13 cellular contexts compared by ENCODE assay signal in the genomic region with DNA sequence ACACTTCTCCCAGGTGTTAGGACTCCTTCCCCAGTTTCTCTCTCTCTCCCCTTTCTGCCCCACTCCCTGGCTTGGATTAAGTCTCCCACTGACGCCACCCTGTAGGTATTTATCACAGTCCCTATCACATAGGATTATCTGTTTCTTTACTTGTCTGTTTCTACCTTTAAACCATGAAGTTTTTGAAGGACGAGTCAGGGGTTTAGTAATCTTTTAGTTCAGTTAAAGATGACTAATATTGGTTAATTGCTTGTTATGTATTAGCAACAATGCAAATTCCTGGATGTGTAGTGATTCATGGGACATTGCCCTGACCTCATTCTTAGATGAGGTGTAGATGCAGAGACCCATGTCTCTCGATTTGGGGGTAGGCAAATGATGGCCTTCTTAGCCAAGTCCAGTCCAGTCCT. TPM values are rescaled to one million over a fixed set of nuclear protein-coding genes. Genes with fewer than 3 reads are reported as not detected.
DNase-seq lines count a peak whose midpoint lies in the region; ATAC-seq, FAIRE-seq and TF ChIP-seq lines count a peak whose summit lies in the region.
"Had no signal": no experiment of that assay in that cellular context is flagged by ENCODE, and none has a peak within 500 bp of the region (broad histone marks: within the 10 kb centered on the region; RNA-seq: fewer than 3 reads in every experiment).

No MANE protein-coding gene starts in this region.

- peaks cover 100% of the 10 kb centered on the region for H3K79me2 ChIP-seq in PC-3 (ENCODE audit: low read length)

- FAIRE-seq in kidney (lab: Jason Lieb, UNC): no peak

- H3K27me3 Mint-ChIP-seq in neural crest cell (ENCODE audit: low read depth): no peaks in the 10 kb centered on the region

- CTCF ChIA-PET in PC-3 (lab: Charles Lee): no interaction called here

- 0 out of 2 replicates have a peak, but pooled peaks cover 3% of the 10 kb centered on the region for H4K20me1 ChIP-seq in PC-3 (ENCODE audit: low read length)

- peak; percentile 56 for DNase-seq in Caki2 (ENCODE audit: low read depth)
- peak; percentile 75 for DNase-seq in PC-3
- DNase-seq in epithelial cell of esophagus (ENCODE audit: low read depth): peak; percentile 87
- no peak for DNase-seq in neural crest cell (ENCODE audit: low read depth, low spot score)
- no peak for DNase-seq in kidney
- no peak for DNase-seq in amygdala (lab: John Stamatoyannopoulos, UW)
- DNase-seq: COR-L47; NCI-H1048; NK-92 treated with Interleukin-12 subunit alpha and Interleukin-12 subunit beta, amount 100 ng/mL, for 24 hours; testis had no signal

- H3F3A ChIP-seq in PC-3 (ENCODE audit: low read length, unreplicated experiment): peaks cover 4% of the 10 kb centered on the region

- peak overlapping the region; percentile 93 for H3K4me2 ChIP-seq in PC-3 (ENCODE audit: low read length)
- H3K4me2 ChIP-seq: neural progenitor cell had no signal

- peaks cover 75% of the 10 kb centered on the region for H3K4me1 Mint-ChIP-seq in neural crest cell

- no peak overlapping the region for H2AFZ ChIP-seq in PC-3 (ENCODE audit: low read length)
- H2AFZ ChIP-seq: neural progenitor cell had no signal

- H3K27ac ChIP-seq in PC-3 (ENCODE audit: low read length) (peak overlapping the region; percentile 87), kidney (ENCODE audit: low read depth in 2 of 2, low read length in 2 of 2) (no peak overlapping the region)
- H3K27ac ChIP-seq: neural progenitor cell, testis had no signal

- peak overlapping the region; percentile 27; the same call in 1 of the 2 replicates for H3K4me3 ChIP-seq in PC-3 (ENCODE audit: low read length)
- H3K4me3 ChIP-seq in epithelial cell of esophagus (ENCODE audit: low read length): no peak overlapping the region
- H3K4me3 ChIP-seq in kidney (ENCODE audit: low read length in 2 of 2): no peak overlapping the region
- H3K4me3 ChIP-seq: neural progenitor cell, testis had no signal

- TF ChIP-seq CTCF in PC-3 (conservative IDR thresholded peaks at IDR 0.05; ENCODE audit: low read depth, low read length): no peak
- TF ChIP-seq CTCF in epithelial cell of esophagus (IDR thresholded peaks at IDR 0.05; ENCODE audit: insufficient read depth, low read depth, low read length, missing control alignments): no peak
- TF ChIP-seq CTCF in neural crest cell (conservative IDR thresholded peaks at IDR 0.05): no peak
- no peak for TF ChIP-seq CTCF in kidney (IDR thresholded peaks at IDR 0.05; ENCODE audit: borderline replicate concordance, extremely low read depth, insufficient read depth)

- peak; percentile 39 for ATAC-seq in PC-3
- ATAC-seq in GM18520 (IDR thresholded peaks at IDR 0.05; ENCODE audit: unreplicated experiment): no peak
- no peak for ATAC-seq in HG03139 (IDR thresholded peaks at IDR 0.05; ENCODE audit: unreplicated experiment)

- H3K27me3 ChIP-seq in PC-3 (ENCODE audit: low read length): no peaks in the 10 kb centered on the region
- H3K27me3 ChIP-seq: neural progenitor cell, testis had no signal

- no peaks in the 10 kb centered on the region for H3K9me2 ChIP-seq in PC-3 (replicated peaks; ENCODE audit: low read length)

- H3K4me1 ChIP-seq in PC-3 (ENCODE audit: insufficient read depth, low read length): peaks cover 72% of the 10 kb centered on the region
- peaks cover 6 to 8% of the 10 kb centered on the region in 2 donors for H3K4me1 ChIP-seq in kidney (ENCODE audit: control insufficient read depth in 1 of 2, insufficient read depth in 1 of 2, low read depth in 1 of 2, low read length in 2 of 2)

- POLR2A ChIA-PET in PC-3 (lab: Charles Lee; ENCODE audit: unreplicated experiment): no interaction called here

- H3K36me3 ChIP-seq in PC-3 (ENCODE audit: low read depth, low read length) (no peaks in the 10 kb centered on the region), kidney (ENCODE audit: control insufficient read depth in 1 of 2, insufficient read depth in 2 of 2, low read length in 2 of 2) (no peaks in the 10 kb centered on the region)
- H3K36me3 ChIP-seq: neural progenitor cell had no signal

- no peaks in the 10 kb centered on the region for H3K36me3 Mint-ChIP-seq in neural crest cell (ENCODE audit: low read depth)

- in situ Hi-C loops in Caki2 (cut with HindIII; ENCODE audit: low pct_unique_long_range_greater_than_20kb, low sequenced_read_pairs): no loop called here

- H3K27ac Mint-ChIP-seq in neural crest cell (ENCODE audit: unreplicated experiment): no peak overlapping the region
- H3K27ac Mint-ChIP-seq: neural progenitor cell had no signal

- BruUV-seq in PC-3 (replicated peaks; lab: Mats Ljungman, UMichigan): no TSS peak

- H3K9me3 ChIP-seq in PC-3 (ENCODE audit: low read length) (no peaks in the 10 kb centered on the region), kidney (ENCODE audit: control insufficient read depth in 1 of 2, low read length in 2 of 2) (no peaks in the 10 kb centered on the region)
- H3K9me3 ChIP-seq: testis had no signal

- intact Hi-C loops in PC-3 (cut with micrococcal nuclease): no loop called here
- intact Hi-C loops in kidney (cut with DNase I): no loop called here

- peak overlapping the region; percentile 31 for H3K4me3 Mint-ChIP-seq in neural crest cell
- H3K4me3 Mint-ChIP-seq: neural progenitor cell had no signal

- H3K9ac ChIP-seq in PC-3 (ENCODE audit: low read length): 0 out of 2 replicates have a peak overlapping the region, but pooled peaks have one; percentile 18
- H3K9ac ChIP-seq in kidney (ENCODE audit: low read length in 2 of 2): no peak overlapping the region
- H3K9ac ChIP-seq: neural progenitor cell had no signal

- no peaks in the 10 kb centered on the region for H3K9me3 Mint-ChIP-seq in neural crest cell

RNA-seq across cellular contexts. Expression of gene LAMC1, which starts 6.4 kb away (rescaled TPM):
- total RNA-seq in Caki2 (2014; rRNA removed; shearing (Covaris generic); ENCODE audit: low replicate concordance): 87.3 and 138 TPM in 2 replicates
- total RNA-seq in PC-3 (2014; rRNA removed): 71.5 TPM in 2 replicates
- total RNA-seq in neural crest cell: 82.0 and 85.8 TPM in 2 replicates
- 140 TPM for total RNA-seq in kidney
- polyA plus RNA-seq in kidney (ENCODE audit: insufficient read depth, low read depth, low replicate concordance): 21.1 TPM

Comparison
In these comparisons a context has a peak if more than half of its experiments do, and no peak if none do; other contexts are left out.
1. DNase-seq: peak in Caki2 (single experiment), PC-3 (single experiment) and epithelial cell of esophagus (single experiment); none in neural crest cell (single experiment), kidney (single experiment) and amygdala (0 of 56).